8 cellular contexts compared by ENCODE assay signal in genomic region chr1:28668956-28669719, GRCh38. TPM values are rescaled to one million over a fixed set of nuclear protein-coding genes. Genes with fewer than 3 reads are reported as not detected.
DNase-seq lines count a peak whose midpoint lies in the region; ATAC-seq and TF ChIP-seq lines count a peak whose summit lies in the region.

No MANE protein-coding gene starts in this region.

- peaks cover 0 to 5% (median 0%) of the 10 kb centered on the region in 3 experiments for H3K36me3 ChIP-seq in naive thymus-derived CD4-positive, alpha-beta T cell (ENCODE audit: control insufficient read depth in 2 of 3, insufficient read depth in 3 of 3, low read length in 3 of 3)
- peaks cover 0 to 9% (median 0%) of the 10 kb centered on the region in 4 donors for H3K36me3 ChIP-seq in stomach

- H3K4me3 ChIP-seq in naive thymus-derived CD4-positive, alpha-beta T cell (ENCODE audit: low read length), result peak overlapping the region; percentile 81
- peak overlapping the region; percentile 82 to 97 (median 92) for H3K4me3 ChIP-seq in stomach

- DNase-seq in AG20443 (ENCODE audit: low spot score) (peak; percentile 97), NOMO-1 (lab: John Stamatoyannopoulos, UW; ENCODE audit: unreplicated experiment in 2 of 2) (peak; percentile 60 to 77), activated T-cell treated with anti-CD3 and anti-CD28 coated beads for 4 hours (peak; percentile 25), epithelial cell of prostate (ENCODE audit: low read depth, low spot score) (no peak), stomach (peak; percentile 27)
- DNase-seq in naive thymus-derived CD4-positive, alpha-beta T cell, result peak in 8 of 9 donors; percentile 28 to 68 (median 38)

- 0 to 2% (median 1%) methylated on average over 16 to 59 of the region's 63 CpGs for WGBS in stomach, 5 donors

- H3K27ac ChIP-seq in epithelial cell of prostate (peak overlapping the region; percentile 97), stomach (peak overlapping the region; percentile 95 to 100 (median 98))
- peak overlapping the region; percentile 98 for H3K27ac ChIP-seq in naive thymus-derived CD4-positive, alpha-beta T cell (ENCODE audit: low read depth, low read length)

- H3K36me3 Mint-ChIP-seq in naive thymus-derived CD4-positive, alpha-beta T cell, result peaks cover 0 to 4% (median 0%) of the 10 kb centered on the region in 5 donors

- peak overlapping the region; percentile 86 to 97 (median 94) for H3K4me3 Mint-ChIP-seq in naive thymus-derived CD4-positive, alpha-beta T cell

- H3K9me3 Mint-ChIP-seq in naive thymus-derived CD4-positive, alpha-beta T cell, result no peaks in the 10 kb centered on the region

- TF ChIP-seq POLR2A in stomach (IDR thresholded peaks at IDR 0.05), result no peak

- CTCF ChIA-PET in naive thymus-derived CD4-positive, alpha-beta T cell (lab: Charles Lee), result interaction anchor here (0.5 to 1.5 kb wide), 4 partner anchors 15 to 26 kb away, joined by 3 to 6 read pairs (median 5); partner anchors contain the start of genes RNU11 and TAF12

- H3K4me1 ChIP-seq in naive thymus-derived CD4-positive, alpha-beta T cell (ENCODE audit: control insufficient read depth in 2 of 2, insufficient read depth in 2 of 2, low read length in 2 of 2), result peaks cover 3 to 6% of the 10 kb centered on the region in 2 donors
- peaks cover 16 to 24% (median 22%) of the 10 kb centered on the region in 4 donors for H3K4me1 ChIP-seq in stomach

- no peaks in the 10 kb centered on the region for H3K9me3 ChIP-seq in naive thymus-derived CD4-positive, alpha-beta T cell (ENCODE audit: control insufficient read depth in 2 of 3, low read length in 3 of 3)
- H3K9me3 ChIP-seq in stomach, result no peaks in the 10 kb centered on the region

- TF ChIP-seq EP300 in stomach (IDR thresholded peaks at IDR 0.05), result no peak

- POLR2A ChIA-PET in naive thymus-derived CD4-positive, alpha-beta T cell (lab: Charles Lee), result interaction anchor here (0.6 to 15.0 kb wide), 15 partner anchors 12 to 944 kb away, joined by 3 to 383 read pairs (median 4); partner anchors contain the start of genes FAM76A, RNU11, TAF12 and TRNAU1AP

- intact Hi-C loops in naive thymus-derived CD4-positive, alpha-beta T cell (cut with micrococcal nuclease), result loop anchor here (1.0 to 5.0 kb wide), 10 partner anchors 21 to 896 kb away; partner anchors contain the start of genes RCC1 (in 2 of the 2), RNU11 (in 2 of the 2), TAF12 (in 2 of the 2) and YTHDF2 (in 2 of the 2)
- intact Hi-C loops in stomach (cut with DNase I; ENCODE audit: low total_unique reads), result no loop called here

- no peak for TF ChIP-seq CTCF in stomach (IDR thresholded peaks at IDR 0.05)

- no peaks in the 10 kb centered on the region for H3K27me3 ChIP-seq in naive thymus-derived CD4-positive, alpha-beta T cell (ENCODE audit: control insufficient read depth in 2 of 2, insufficient read depth in 2 of 2, low read length in 2 of 2)
- H3K27me3 ChIP-seq in stomach, result no peaks in the 10 kb centered on the region

- peaks cover 10 to 37% (median 25%) of the 10 kb centered on the region in 7 donors for H3K4me1 Mint-ChIP-seq in naive thymus-derived CD4-positive, alpha-beta T cell

- H3K27me3 Mint-ChIP-seq in naive thymus-derived CD4-positive, alpha-beta T cell, result no peaks in the 10 kb centered on the region

- ATAC-seq in GM18868 (IDR thresholded peaks at IDR 0.05; ENCODE audit: unreplicated experiment) (peak; percentile 51), HG03097 (IDR thresholded peaks at IDR 0.05; ENCODE audit: low FRiP score, unreplicated experiment) (peak; percentile 38)
- peak; percentile 83 for ATAC-seq in naive thymus-derived CD4-positive, alpha-beta T cell

- peak overlapping the region; percentile 87 to 100 (median 94) for H3K27ac Mint-ChIP-seq in naive thymus-derived CD4-positive, alpha-beta T cell

RNA-seq across cellular contexts. Expression of gene GMEB1, which starts 0.6 kb away (rescaled TPM):
- total RNA-seq in naive thymus-derived CD4-positive, alpha-beta T cell, result 10 to 100 TPM; 15.8 to 26.7 (median 18.4) TPM
- 10 to 100 TPM; 11.2 to 20.1 TPM for polyA plus RNA-seq in naive thymus-derived CD4-positive, alpha-beta T cell
- 10 to 100 TPM in 1 of 5 donors, 1 to 10 TPM in 3, not detected in 1; 5.5 to 13.8 (median 8.3) TPM for total RNA-seq in stomach
- polyA plus RNA-seq in stomach, result 1 to 10 TPM; 2.6 to 4.0 (median 3.9) TPM

RNA-seq across cellular contexts. Expression of gene RNU11, which starts 20.7 kb away (rescaled TPM):
- total RNA-seq in naive thymus-derived CD4-positive, alpha-beta T cell, result not detected
- polyA plus RNA-seq in naive thymus-derived CD4-positive, alpha-beta T cell, result not detected
- total RNA-seq in stomach, result not detected
- polyA plus RNA-seq in stomach, result not detected

RNA-seq across cellular contexts. Expression of gene TAF12, which starts 26.3 kb away (rescaled TPM):
- 10 to 100 TPM; 13.0 to 34.6 (median 19.3) TPM for total RNA-seq in naive thymus-derived CD4-positive, alpha-beta T cell
- polyA plus RNA-seq in naive thymus-derived CD4-positive, alpha-beta T cell, result 10 to 100 TPM; 37.2 to 41.8 TPM
- 10 to 100 TPM in 3 of 5 donors, 1 to 10 TPM in 2; 1.8 to 31.2 (median 13.6) TPM for total RNA-seq in stomach
- 10 to 100 TPM; 18.4 to 26.2 (median 25.8) TPM for polyA plus RNA-seq in stomach
